In genomic region chr16:89192185-89193020, GRCh38 we compare ENCODE assay signal across 1 cellular context.
TF ChIP-seq lines count a peak whose summit lies in the region.

No MANE protein-coding gene starts in this region.

TF ChIP-seq in GM12878, 131 proteins besides CTCF, POLR2A, EP300 and RAD21:
- peak; percentile 53; the same call in 1 of the 2 replicates for TF ChIP-seq SPI1 (IDR thresholded peaks at IDR 0.05; ENCODE audit: borderline replicate concordance, insufficient read depth, low read depth, low read length)
- peak; percentile 56 for TF ChIP-seq SP1 (IDR thresholded peaks at IDR 0.05; ENCODE audit: low read depth, low read length)
- 0 out of 2 replicates have a peak, but pooled peaks have one; percentile 11 for TF ChIP-seq CREB1 (IDR thresholded peaks at IDR 0.05; ENCODE audit: low read depth)
- peak; percentile 74; the same call in 1 of the 2 replicates for TF ChIP-seq LARP7 (IDR thresholded peaks at IDR 0.05)
- TF ChIP-seq BHLHE40 (IDR thresholded peaks at IDR 0.05; ENCODE audit: borderline replicate concordance in 1 of 2, low read depth in 2 of 2, low read length in 1 of 2): peak; percentile 65 to 95; a peak in 3 of 4 replicates
- peak; percentile 33; the same call in 1 of the 2 replicates for TF ChIP-seq IKZF1 (conservative IDR thresholded peaks at IDR 0.05)
- peak; percentile 60; the same call in 1 of the 2 replicates for TF ChIP-seq GATAD2B (conservative IDR thresholded peaks at IDR 0.05; ENCODE audit: low read depth)
- TF ChIP-seq SMARCA5 (IDR thresholded peaks at IDR 0.05): 0 out of 2 replicates have a peak, but pooled peaks have one; percentile 31
- peak in 1 of 2 experiments; percentile 83; a peak in 2 of 3 replicates for TF ChIP-seq EGR1 (IDR thresholded peaks at IDR 0.05; ENCODE audit: borderline replicate concordance in 1 of 2, low read depth in 2 of 2, low read length in 2 of 2)
TF ChIP-seq in GM12878: peak in this region for 9; not testable (repeated sequence) for 122.
